ENCODE assay signal across 3 cellular contexts in the genomic region with DNA sequence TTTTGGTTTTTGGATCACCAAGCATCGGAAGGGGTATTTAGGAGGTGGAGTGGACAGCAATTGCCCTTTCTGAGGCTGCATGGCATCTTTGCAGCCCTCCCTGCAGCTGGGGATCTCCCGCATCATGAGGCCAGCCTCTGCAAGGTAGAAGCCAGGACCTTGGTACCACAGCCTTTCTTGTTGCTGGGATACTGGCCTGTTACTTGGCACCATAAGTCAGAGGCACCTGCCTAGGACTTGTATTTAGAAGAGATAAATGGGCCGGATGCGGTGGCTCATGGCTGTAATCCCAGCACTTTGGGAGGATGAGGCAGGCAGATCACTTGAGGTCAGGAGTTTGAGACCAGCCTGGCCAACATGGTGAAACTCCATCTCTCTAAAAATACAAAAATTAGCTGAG. TPM values are rescaled to one million over a fixed set of nuclear protein-coding genes. Genes with fewer than 3 reads are reported as not detected.
"Had no signal": no experiment of that assay in that cellular context is flagged by ENCODE, and none has a peak within 500 bp of the region (broad histone marks: within the 10 kb centered on the region; RNA-seq: fewer than 3 reads in every experiment).

No MANE protein-coding gene starts in this region.

RNA-seq across cellular contexts. Expression of gene MUC13, which starts 23.4 kb away (rescaled TPM):
- total RNA-seq: PC-9 had no signal
- polyA plus RNA-seq: IgD-negative memory B cell, SK-N-SH had no signal
